In the genomic region with DNA sequence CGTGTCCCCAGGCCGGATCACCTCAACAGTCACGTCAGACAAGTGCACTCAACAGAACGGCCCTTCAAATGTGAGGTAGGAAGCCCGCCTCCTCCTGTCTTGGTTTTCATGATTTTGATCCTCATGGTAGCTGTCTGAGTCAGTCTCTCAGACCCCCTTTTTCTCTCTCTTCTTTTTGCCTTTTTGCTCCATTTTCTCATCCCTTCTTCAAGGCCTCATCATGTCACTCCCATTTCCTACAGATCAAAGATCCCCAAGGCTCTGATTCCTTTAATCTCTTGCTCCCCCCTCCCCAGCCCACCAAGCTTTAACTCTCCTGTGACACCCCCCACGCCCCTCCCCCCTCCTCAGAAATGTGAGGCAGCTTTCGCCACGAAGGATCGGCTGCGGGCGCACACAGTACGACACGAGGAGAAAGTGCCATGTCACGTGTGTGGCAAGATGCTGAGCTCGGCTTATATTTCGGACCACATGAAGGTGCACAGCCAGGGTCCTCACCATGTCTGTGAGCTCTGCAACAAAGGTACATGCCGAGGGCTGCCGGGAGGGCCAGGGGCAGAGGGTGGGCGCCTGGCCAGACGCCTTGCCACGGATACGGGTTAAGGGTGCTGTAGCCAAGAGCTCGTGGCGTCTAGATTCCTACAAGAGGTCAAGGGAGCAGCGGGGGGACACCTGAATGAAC, we compare ENCODE assay signal across 8 cellular contexts. TPM values are rescaled to one million over a fixed set of nuclear protein-coding genes. Genes with fewer than 3 reads are reported as not detected.
A peak's percentile ranks its signal among the peaks of the same experiment; 100 is the strongest.
DNase-seq lines count a peak whose midpoint lies in the region; ATAC-seq and TF ChIP-seq lines count a peak whose summit lies in the region.

No MANE protein-coding gene starts in this region.

- CTCF ChIA-PET in AG04449 (lab: Yijun Ruan, JAX) = interaction anchor here (0.9 to 3.0 kb wide), 16 partner anchors 9 to 223 kb away, joined by 3 to 34 read pairs (median 4); partner anchors contain the start of genes KIF22, MVP, PAGR1 and TLCD3B

- peaks cover 0 to 20% of the 10 kb centered on the region in 2 donors for H3K36me3 ChIP-seq in vagina

- no peaks in the 10 kb centered on the region for H3K27me3 ChIP-seq in vagina

- no peak for ATAC-seq in memory B cell (ENCODE audit: low read depth)

- H3K4me3 Mint-ChIP-seq in IgD-negative memory B cell (peak overlapping the region; percentile 80 to 97 (median 88)), memory B cell (peak overlapping the region; percentile 84)

- peaks cover 71% of the 10 kb centered on the region for H3K4me1 ChIP-seq in vagina

- H3K9me3 ChIP-seq in vagina = no peaks in the 10 kb centered on the region

- H3K9me3 Mint-ChIP-seq in IgD-negative memory B cell (no peaks in the 10 kb centered on the region), memory B cell (no peaks in the 10 kb centered on the region)

- TF ChIP-seq CTCF in AG04449 (IDR thresholded peaks at IDR 0.05; ENCODE audit: insufficient read depth, low read length, missing control alignments) = no peak
- no peak for TF ChIP-seq CTCF in vagina (IDR thresholded peaks at IDR 0.05)

- H3K27ac Mint-ChIP-seq in IgD-negative memory B cell (peak overlapping the region; percentile 90 to 98 (median 95)), memory B cell (peak overlapping the region; percentile 89)

- intact Hi-C loops in vagina (cut with DNase I) = loop anchor here (5.0 kb wide), 1 partner anchor 569 kb away; no protein-coding TSS in a partner anchor

- H3K27ac ChIP-seq in vagina = peak overlapping the region; percentile 96

- DNase-seq in AG04449 (ENCODE audit: low read depth, low spot score) (no peak), astrocyte of the hippocampus (ENCODE audit: low read depth, low spot score) (peak; percentile 25), memory B cell (ENCODE audit: low spot score in 2 of 2) (no peak), vagina (ENCODE audit: extremely low spot score in 2 of 2) (no peak), occipital lobe (lab: John Stamatoyannopoulos, UW) (no peak), HUDEP-2 (lab: John Stamatoyannopoulos, UW; ENCODE audit: unreplicated experiment in 76 of 76) (no peak), NCI-H774 (lab: John Stamatoyannopoulos, UW) (no peak)

- no peak for TF ChIP-seq POLR2A in vagina (IDR thresholded peaks at IDR 0.05)

- H3K36me3 Mint-ChIP-seq in IgD-negative memory B cell (peaks cover 5% of the 10 kb centered on the region), memory B cell (peaks cover 8% of the 10 kb centered on the region)

- H3K27me3 Mint-ChIP-seq in IgD-negative memory B cell (peaks cover 1% of the 10 kb centered on the region), memory B cell (peaks cover 3% of the 10 kb centered on the region)

- POLR2A ChIA-PET in AG04449 (lab: Yijun Ruan, JAX) = interaction anchor here (1.2 to 3.1 kb wide), 5 partner anchors 8 to 197 kb away, joined by 3 to 25 read pairs (median 11); partner anchors contain the start of genes MVP and PAGR1

- H3K4me1 Mint-ChIP-seq in IgD-negative memory B cell (peaks cover 27 to 40% (median 35%) of the 10 kb centered on the region in 3 donors), memory B cell (peaks cover 47% of the 10 kb centered on the region)

- H3K4me3 ChIP-seq in AG04449 (ENCODE audit: low read depth, low read length) (peak overlapping the region; percentile 72), vagina (peak overlapping the region; percentile 54 to 57)

RNA-seq across cellular contexts. Expression of gene MAZ, which starts 2.0 kb away (rescaled TPM):
- 22.9 TPM for polyA plus RNA-seq in IgD-negative memory B cell
- total RNA-seq in vagina (87.7 TPM), occipital lobe (271 TPM)

RNA-seq across cellular contexts. Expression of gene PRRT2, which starts 3.6 kb away (rescaled TPM):
- not detected for polyA plus RNA-seq in IgD-negative memory B cell
- total RNA-seq in vagina (20.4 TPM), occipital lobe (20.6 TPM)

RNA-seq across cellular contexts. Expression of gene PAGR1, which starts 7.6 kb away (rescaled TPM):
- polyA plus RNA-seq in IgD-negative memory B cell = 59.6 TPM
- total RNA-seq in vagina = 23.6 TPM
- 10.8 TPM for total RNA-seq in occipital lobe

RNA-seq across cellular contexts. Expression of gene MVP, which starts 11.9 kb away (rescaled TPM):
- polyA plus RNA-seq in IgD-negative memory B cell = 90.3 TPM
- total RNA-seq in vagina = 111 TPM
- 6.1 TPM for total RNA-seq in occipital lobe

RNA-seq across cellular contexts. Expression of gene KIF22, which starts 17.8 kb away (rescaled TPM):
- polyA plus RNA-seq in IgD-negative memory B cell = 34.7 TPM
- total RNA-seq in vagina (18.9 TPM), occipital lobe (35.7 TPM)
